ENCODE assay signal across 1 cellular context in genomic region chr15:56715220-56715619, GRCh38.
TF ChIP-seq lines count a peak whose summit lies in the region.

No MANE protein-coding gene starts in this region.

TF ChIP-seq in SK-N-SH treated with all-trans-retinoic acid at 6 μM for 48 hours, 23 proteins besides CTCF, POLR2A, EP300 and RAD21 (continued from another document):
- TF ChIP-seq CSRNP3 (CRISPR knock-in tag; IDR thresholded peaks at IDR 0.05) (no peak), TSHZ2 (CRISPR knock-in tag; IDR thresholded peaks at IDR 0.05) (no peak), ZNF565 (CRISPR knock-in tag; conservative IDR thresholded peaks at IDR 0.05; ENCODE audit: low read depth) (no peak), ZNF8 (CRISPR knock-in tag; IDR thresholded peaks at IDR 0.05) (no peak), PATZ1 (CRISPR knock-in tag; IDR thresholded peaks at IDR 0.05; ENCODE audit: borderline replicate concordance) (no peak)
